2 cellular contexts compared by ENCODE assay signal in the genomic region with DNA sequence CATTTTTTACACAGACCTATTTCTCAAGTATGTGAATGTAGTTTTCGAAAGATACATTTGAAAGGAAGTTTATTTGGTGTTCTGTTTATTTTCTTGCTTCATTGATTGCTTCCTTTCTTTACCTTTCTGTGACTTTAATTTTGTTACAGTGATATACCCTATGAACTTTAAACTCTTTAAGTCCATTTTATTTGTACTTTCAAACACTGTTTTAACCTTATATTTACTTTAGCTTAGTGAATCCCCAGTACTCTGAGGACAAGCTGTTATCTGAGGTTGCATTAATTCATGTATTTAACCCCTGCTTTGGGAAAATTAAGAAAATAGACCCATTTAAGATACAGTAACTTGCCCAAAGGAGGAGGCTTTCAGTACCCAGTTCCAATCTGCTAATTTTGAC.
TF ChIP-seq lines count a peak whose summit lies in the region.

No MANE protein-coding gene starts in this region.

TF ChIP-seq in GM23338, 12 proteins besides CTCF, POLR2A, EP300 and RAD21 (continued from another document):
- TF ChIP-seq, protein P1, sequence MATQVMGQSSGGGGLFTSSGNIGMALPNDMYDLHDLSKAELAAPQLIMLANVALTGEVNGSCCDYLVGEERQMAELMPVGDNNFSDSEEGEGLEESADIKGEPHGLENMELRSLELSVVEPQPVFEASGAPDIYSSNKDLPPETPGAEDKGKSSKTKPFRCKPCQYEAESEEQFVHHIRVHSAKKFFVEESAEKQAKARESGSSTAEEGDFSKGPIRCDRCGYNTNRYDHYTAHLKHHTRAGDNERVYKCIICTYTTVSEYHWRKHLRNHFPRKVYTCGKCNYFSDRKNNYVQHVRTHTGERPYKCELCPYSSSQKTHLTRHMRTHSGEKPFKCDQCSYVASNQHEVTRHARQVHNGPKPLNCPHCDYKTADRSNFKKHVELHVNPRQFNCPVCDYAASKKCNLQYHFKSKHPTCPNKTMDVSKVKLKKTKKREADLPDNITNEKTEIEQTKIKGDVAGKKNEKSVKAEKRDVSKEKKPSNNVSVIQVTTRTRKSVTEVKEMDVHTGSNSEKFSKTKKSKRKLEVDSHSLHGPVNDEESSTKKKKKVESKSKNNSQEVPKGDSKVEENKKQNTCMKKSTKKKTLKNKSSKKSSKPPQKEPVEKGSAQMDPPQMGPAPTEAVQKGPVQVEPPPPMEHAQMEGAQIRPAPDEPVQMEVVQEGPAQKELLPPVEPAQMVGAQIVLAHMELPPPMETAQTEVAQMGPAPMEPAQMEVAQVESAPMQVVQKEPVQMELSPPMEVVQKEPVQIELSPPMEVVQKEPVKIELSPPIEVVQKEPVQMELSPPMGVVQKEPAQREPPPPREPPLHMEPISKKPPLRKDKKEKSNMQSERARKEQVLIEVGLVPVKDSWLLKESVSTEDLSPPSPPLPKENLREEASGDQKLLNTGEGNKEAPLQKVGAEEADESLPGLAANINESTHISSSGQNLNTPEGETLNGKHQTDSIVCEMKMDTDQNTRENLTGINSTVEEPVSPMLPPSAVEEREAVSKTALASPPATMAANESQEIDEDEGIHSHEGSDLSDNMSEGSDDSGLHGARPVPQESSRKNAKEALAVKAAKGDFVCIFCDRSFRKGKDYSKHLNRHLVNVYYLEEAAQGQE (IDR thresholded peaks at IDR 0.05; ENCODE audit: unreplicated experiment), result no peak
- TF ChIP-seq STAT1 (IDR thresholded peaks at IDR 0.05; ENCODE audit: unreplicated experiment) (no peak), EZH2 (IDR thresholded peaks at IDR 0.05; ENCODE audit: low read depth, unreplicated experiment) (no peak), ETS1 (IDR thresholded peaks at IDR 0.05) (no peak)
- TF ChIP-seq, protein P2, sequence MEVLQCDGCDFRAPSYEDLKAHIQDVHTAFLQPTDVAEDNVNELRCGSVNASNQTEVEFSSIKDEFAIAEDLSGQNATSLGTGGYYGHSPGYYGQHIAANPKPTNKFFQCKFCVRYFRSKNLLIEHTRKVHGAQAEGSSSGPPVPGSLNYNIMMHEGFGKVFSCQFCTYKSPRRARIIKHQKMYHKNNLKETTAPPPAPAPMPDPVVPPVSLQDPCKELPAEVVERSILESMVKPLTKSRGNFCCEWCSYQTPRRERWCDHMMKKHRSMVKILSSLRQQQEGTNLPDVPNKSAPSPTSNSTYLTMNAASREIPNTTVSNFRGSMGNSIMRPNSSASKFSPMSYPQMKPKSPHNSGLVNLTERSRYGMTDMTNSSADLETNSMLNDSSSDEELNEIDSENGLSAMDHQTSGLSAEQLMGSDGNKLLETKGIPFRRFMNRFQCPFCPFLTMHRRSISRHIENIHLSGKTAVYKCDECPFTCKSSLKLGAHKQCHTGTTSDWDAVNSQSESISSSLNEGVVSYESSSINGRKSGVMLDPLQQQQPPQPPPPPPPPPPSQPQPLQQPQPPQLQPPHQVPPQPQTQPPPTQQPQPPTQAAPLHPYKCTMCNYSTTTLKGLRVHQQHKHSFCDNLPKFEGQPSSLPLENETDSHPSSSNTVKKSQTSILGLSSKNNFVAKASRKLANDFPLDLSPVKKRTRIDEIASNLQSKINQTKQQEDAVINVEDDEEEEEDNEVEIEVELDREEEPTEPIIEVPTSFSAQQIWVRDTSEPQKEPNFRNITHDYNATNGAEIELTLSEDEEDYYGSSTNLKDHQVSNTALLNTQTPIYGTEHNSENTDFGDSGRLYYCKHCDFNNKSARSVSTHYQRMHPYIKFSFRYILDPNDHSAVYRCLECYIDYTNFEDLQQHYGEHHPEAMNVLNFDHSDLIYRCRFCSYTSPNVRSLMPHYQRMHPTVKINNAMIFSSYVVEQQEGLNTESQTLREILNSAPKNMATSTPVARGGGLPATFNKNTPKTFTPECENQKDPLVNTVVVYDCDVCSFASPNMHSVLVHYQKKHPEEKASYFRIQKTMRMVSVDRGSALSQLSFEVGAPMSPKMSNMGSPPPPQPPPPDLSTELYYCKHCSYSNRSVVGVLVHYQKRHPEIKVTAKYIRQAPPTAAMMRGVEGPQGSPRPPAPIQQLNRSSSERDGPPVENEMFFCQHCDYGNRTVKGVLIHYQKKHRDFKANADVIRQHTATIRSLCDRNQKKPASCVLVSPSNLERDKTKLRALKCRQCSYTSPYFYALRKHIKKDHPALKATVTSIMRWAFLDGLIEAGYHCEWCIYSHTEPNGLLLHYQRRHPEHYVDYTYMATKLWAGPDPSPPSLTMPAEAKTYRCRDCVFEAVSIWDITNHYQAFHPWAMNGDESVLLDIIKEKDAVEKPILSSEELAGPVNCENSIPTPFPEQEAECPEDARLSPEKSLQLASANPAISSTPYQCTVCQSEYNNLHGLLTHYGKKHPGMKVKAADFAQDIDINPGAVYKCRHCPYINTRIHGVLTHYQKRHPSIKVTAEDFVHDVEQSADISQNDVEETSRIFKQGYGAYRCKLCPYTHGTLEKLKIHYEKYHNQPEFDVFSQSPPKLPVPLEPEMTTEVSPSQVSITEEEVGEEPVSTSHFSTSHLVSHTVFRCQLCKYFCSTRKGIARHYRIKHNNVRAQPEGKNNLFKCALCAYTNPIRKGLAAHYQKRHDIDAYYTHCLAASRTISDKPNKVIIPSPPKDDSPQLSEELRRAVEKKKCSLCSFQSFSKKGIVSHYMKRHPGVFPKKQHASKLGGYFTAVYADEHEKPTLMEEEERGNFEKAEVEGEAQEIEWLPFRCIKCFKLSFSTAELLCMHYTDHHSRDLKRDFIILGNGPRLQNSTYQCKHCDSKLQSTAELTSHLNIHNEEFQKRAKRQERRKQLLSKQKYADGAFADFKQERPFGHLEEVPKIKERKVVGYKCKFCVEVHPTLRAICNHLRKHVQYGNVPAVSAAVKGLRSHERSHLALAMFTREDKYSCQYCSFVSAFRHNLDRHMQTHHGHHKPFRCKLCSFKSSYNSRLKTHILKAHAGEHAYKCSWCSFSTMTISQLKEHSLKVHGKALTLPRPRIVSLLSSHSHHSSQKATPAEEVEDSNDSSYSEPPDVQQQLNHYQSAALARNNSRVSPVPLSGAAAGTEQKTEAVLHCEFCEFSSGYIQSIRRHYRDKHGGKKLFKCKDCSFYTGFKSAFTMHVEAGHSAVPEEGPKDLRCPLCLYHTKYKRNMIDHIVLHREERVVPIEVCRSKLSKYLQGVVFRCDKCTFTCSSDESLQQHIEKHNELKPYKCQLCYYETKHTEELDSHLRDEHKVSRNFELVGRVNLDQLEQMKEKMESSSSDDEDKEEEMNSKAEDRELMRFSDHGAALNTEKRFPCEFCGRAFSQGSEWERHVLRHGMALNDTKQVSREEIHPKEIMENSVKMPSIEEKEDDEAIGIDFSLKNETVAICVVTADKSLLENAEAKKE (CRISPR knock-in tag; IDR thresholded peaks at IDR 0.05), result no peak

TF ChIP-seq in HepG2, 621 proteins besides CTCF, POLR2A, EP300 and RAD21 (continued from another document and continues in another):
- TF ChIP-seq ZNF468 (CRISPR knock-in tag; IDR thresholded peaks at IDR 0.05), result no peak
- no peak for TF ChIP-seq XRCC5 (optimal IDR thresholded peaks at IDR 0.05; ENCODE audit: low read length)
- TF ChIP-seq ZKSCAN8 (CRISPR knock-in tag; IDR thresholded peaks at IDR 0.05; ENCODE audit: borderline replicate concordance), result no peak
- no peak for TF ChIP-seq MAFK (conservative IDR thresholded peaks at IDR 0.05 in 1 of 2, IDR thresholded peaks at IDR 0.05 in 1 of 2; ENCODE audit: low read length in 2 of 2)
- no peak for TF ChIP-seq CENPT (CRISPR knock-in tag; IDR thresholded peaks at IDR 0.05; ENCODE audit: low read depth)
- TF ChIP-seq TCF12 (IDR thresholded peaks at IDR 0.05), result no peak
- no peak for TF ChIP-seq TCF12 (CRISPR knock-in tag; IDR thresholded peaks at IDR 0.05)
- no peak for TF ChIP-seq ZNF782 (CRISPR knock-in tag; IDR thresholded peaks at IDR 0.05; ENCODE audit: borderline replicate concordance)
- no peak for TF ChIP-seq FOXC1 (CRISPR knock-in tag; IDR thresholded peaks at IDR 0.05; ENCODE audit: borderline replicate concordance)
- peak in 1 of 2 experiments; percentile 79; a peak in 1 of 4 replicates for TF ChIP-seq KLF16 (CRISPR knock-in tag; IDR thresholded peaks at IDR 0.05)
- TF ChIP-seq DPF2 (CRISPR knock-in tag; IDR thresholded peaks at IDR 0.05; ENCODE audit: borderline replicate concordance, low read depth), result peak; percentile 91
- no peak for TF ChIP-seq ZNF639 (CRISPR knock-in tag; conservative IDR thresholded peaks at IDR 0.05)
- TF ChIP-seq ZNF251 (CRISPR knock-in tag; IDR thresholded peaks at IDR 0.05), result no peak
- no peak for TF ChIP-seq ZNF530 (CRISPR knock-in tag; IDR thresholded peaks at IDR 0.05; ENCODE audit: low read depth)
- TF ChIP-seq, protein P3, sequence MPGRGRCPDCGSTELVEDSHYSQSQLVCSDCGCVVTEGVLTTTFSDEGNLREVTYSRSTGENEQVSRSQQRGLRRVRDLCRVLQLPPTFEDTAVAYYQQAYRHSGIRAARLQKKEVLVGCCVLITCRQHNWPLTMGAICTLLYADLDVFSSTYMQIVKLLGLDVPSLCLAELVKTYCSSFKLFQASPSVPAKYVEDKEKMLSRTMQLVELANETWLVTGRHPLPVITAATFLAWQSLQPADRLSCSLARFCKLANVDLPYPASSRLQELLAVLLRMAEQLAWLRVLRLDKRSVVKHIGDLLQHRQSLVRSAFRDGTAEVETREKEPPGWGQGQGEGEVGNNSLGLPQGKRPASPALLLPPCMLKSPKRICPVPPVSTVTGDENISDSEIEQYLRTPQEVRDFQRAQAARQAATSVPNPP (CRISPR knock-in tag; IDR thresholded peaks at IDR 0.05), result no peak
- TF ChIP-seq ZSCAN25 (CRISPR knock-in tag; IDR thresholded peaks at IDR 0.05), result no peak
- no peak for TF ChIP-seq E2F5 (CRISPR knock-in tag; conservative IDR thresholded peaks at IDR 0.05)
- TF ChIP-seq U2AF1 (optimal IDR thresholded peaks at IDR 0.05; ENCODE audit: low read depth, low read length), result no peak
- TF ChIP-seq HNRNPL (IDR thresholded peaks at IDR 0.05; ENCODE audit: low read depth, low read length), result no peak
- TF ChIP-seq, protein P4, sequence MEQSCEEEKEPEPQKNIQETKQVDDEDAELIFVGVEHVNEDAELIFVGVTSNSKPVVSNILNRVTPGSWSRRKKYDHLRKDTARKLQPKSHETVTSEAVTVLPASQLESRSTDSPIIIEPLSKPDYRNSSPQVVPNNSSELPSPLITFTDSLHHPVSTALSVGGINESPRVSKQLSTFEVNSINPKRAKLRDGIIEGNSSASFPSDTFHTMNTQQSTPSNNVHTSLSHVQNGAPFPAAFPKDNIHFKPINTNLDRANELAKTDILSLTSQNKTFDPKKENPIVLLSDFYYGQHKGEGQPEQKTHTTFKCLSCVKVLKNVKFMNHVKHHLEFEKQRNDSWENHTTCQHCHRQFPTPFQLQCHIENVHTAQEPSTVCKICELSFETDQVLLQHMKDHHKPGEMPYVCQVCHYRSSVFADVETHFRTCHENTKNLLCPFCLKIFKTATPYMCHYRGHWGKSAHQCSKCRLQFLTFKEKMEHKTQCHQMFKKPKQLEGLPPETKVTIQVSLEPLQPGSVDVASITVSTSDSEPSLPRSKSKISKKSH (CRISPR knock-in tag; IDR thresholded peaks at IDR 0.05; ENCODE audit: borderline replicate concordance), result no peak
- TF ChIP-seq, protein P5, sequence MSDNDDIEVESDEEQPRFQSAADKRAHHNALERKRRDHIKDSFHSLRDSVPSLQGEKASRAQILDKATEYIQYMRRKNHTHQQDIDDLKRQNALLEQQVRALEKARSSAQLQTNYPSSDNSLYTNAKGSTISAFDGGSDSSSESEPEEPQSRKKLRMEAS (IDR thresholded peaks at IDR 0.05), result no peak
- no peak for TF ChIP-seq ZNF513 (CRISPR knock-in tag; conservative IDR thresholded peaks at IDR 0.05)
- no peak for TF ChIP-seq ZIK1 (CRISPR knock-in tag; IDR thresholded peaks at IDR 0.05; ENCODE audit: borderline replicate concordance, low read depth)
- no peak; the same call in 1 of the 2 replicates for TF ChIP-seq KDM5A (IDR thresholded peaks at IDR 0.05; ENCODE audit: borderline replicate concordance, low read length)
- no peak for TF ChIP-seq SIN3A (IDR thresholded peaks at IDR 0.05; ENCODE audit: borderline replicate concordance, low read depth, low read length)
- no peak for TF ChIP-seq RELA (CRISPR knock-in tag; IDR thresholded peaks at IDR 0.05)
- TF ChIP-seq ZNF253 (CRISPR knock-in tag; IDR thresholded peaks at IDR 0.05; ENCODE audit: borderline replicate concordance), result no peak
- no peak for TF ChIP-seq KLF11 (CRISPR knock-in tag; IDR thresholded peaks at IDR 0.05)
- no peak for TF ChIP-seq HDAC6 (IDR thresholded peaks at IDR 0.05; ENCODE audit: low read depth, low read length)
- no peak for TF ChIP-seq ATF7-NPFF (CRISPR knock-in tag; IDR thresholded peaks at IDR 0.05; ENCODE audit: low read depth)
- TF ChIP-seq ZNF3 (CRISPR knock-in tag; IDR thresholded peaks at IDR 0.05), result no peak
- no peak for TF ChIP-seq ZNF788 (CRISPR knock-in tag; IDR thresholded peaks at IDR 0.05; ENCODE audit: borderline replicate concordance)
- no peak for TF ChIP-seq TFE3 (CRISPR knock-in tag; IDR thresholded peaks at IDR 0.05)
- TF ChIP-seq MED8 (CRISPR knock-in tag; IDR thresholded peaks at IDR 0.05; ENCODE audit: insufficient replicate concordance), result no peak
